ENCODE assay signal across 23 cellular contexts in genomic region chr18:35019929-35020328, GRCh38.
"Had no signal": no experiment of that assay in that cellular context is flagged by ENCODE, and none has a peak within 500 bp of the region (broad histone marks: within the 10 kb centered on the region; RNA-seq: fewer than 3 reads in every experiment).

No MANE protein-coding gene starts in this region.

- H3K4me3 ChIP-seq: cardiac muscle cell, gastroesophageal sphincter, heart left ventricle, right lobe of liver, transverse colon had no signal

- ATAC-seq: activated T-cell treated with anti-CD3 and anti-CD28 coated beads, Interleukin-2, amount 50 U/mL, for 4 hours; gastroesophageal sphincter; heart left ventricle; left colon; right lobe of liver; stimulated activated naive B cell treated with anti-CD40 and anti-IgM and Interleukin-4, amounts not matched to agents 10 μg/mL and 1 μg/mL and 100 μg/mL, for 72 hours had no signal

- H3K9me3 ChIP-seq: gastroesophageal sphincter, heart left ventricle, right lobe of liver, transverse colon had no signal

- DNase-seq: activated CD4-positive, alpha-beta T cell treated with anti-CD3 and anti-CD28 coated beads for 1 hour; activated CD8-positive, alpha-beta memory T cell treated with anti-CD3 and anti-CD28 coated beads, Interleukin-2, amount 50 U/mL, for 48 hours; activated naive CD4-positive, alpha-beta T cell; activated naive CD8-positive, alpha-beta T cell treated with anti-CD3 and anti-CD28 coated beads for 36 hours; activated T-cell treated with anti-CD3 and anti-CD28 coated beads, Interleukin-2, amount 50 U/mL, for 4 hours; amygdala; dermis blood vessel endothelial cell; effector CD8-positive, alpha-beta T cell; heart left ventricle; islet precursor cell; left colon; naive B cell; occipital lobe; right lobe of liver; stimulated activated CD4-positive, alpha-beta T cell treated with anti-CD3 and anti-CD28 coated beads, Interleukin-2, amount 100 ng/mL, for 48 hours; stimulated activated CD8-positive, alpha-beta memory T cell treated with anti-CD3 and anti-CD28 coated beads, Interleukin-4, amount 100 ng/mL, for 48 hours; stimulated activated naive B cell treated with anti-CD40 and anti-IgM and Interleukin-4, amounts not matched to agents 10 μg/mL and 1 μg/mL and 100 μg/mL, for 72 hours; T-helper 1 cell; transverse colon had no signal

- H3K27me3 ChIP-seq: cardiac muscle cell, gastroesophageal sphincter, heart left ventricle, right lobe of liver, transverse colon had no signal

- FAIRE-seq: TTC549, urothelium cell line had no signal

- H3K27ac ChIP-seq: cardiac muscle cell, gastroesophageal sphincter, heart left ventricle, right lobe of liver, transverse colon had no signal

- H3K36me3 ChIP-seq: cardiac muscle cell, gastroesophageal sphincter, heart left ventricle, right lobe of liver, transverse colon had no signal
